In the genomic region with DNA sequence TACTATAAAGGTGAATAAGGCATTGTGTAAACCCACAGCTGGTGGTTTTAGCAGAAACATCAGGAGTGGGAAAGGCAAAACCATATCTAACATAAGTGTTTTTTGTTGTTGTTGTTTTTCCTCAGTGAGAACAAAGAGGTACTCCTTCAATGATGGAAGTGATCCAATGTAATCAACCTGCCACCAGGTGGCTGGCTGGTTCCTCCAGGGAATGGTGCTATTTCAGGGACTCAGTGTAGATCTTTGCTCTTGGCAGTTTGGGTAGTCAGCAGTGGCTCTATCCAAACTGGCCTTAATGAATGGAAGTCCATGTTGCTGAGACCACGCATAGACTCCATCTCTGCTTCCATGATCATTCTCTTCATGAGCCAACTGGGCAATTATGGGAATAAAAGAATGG, we compare ENCODE assay signal across 20 cellular contexts. TPM values are rescaled to one million over a fixed set of nuclear protein-coding genes. Genes with fewer than 3 reads are reported as not detected.
A peak's percentile ranks its signal among the peaks of the same experiment; 100 is the strongest.
DNase-seq lines count a peak whose midpoint lies in the region; ATAC-seq and TF ChIP-seq lines count a peak whose summit lies in the region.
"Had no signal": no experiment of that assay in that cellular context is flagged by ENCODE, and none has a peak within 500 bp of the region (broad histone marks: within the 10 kb centered on the region; RNA-seq: fewer than 3 reads in every experiment).

No MANE protein-coding gene starts in this region.

- no peak overlapping the region for H2AFZ ChIP-seq in PC-3 (ENCODE audit: low read length)
- H2AFZ ChIP-seq: parathyroid adenoma had no signal

- POLR2A ChIA-PET in PC-3 (lab: Charles Lee; ENCODE audit: unreplicated experiment): no interaction called here

- no peaks in the 10 kb centered on the region for H3K9me3 ChIP-seq in PC-3 (ENCODE audit: low read length)
- H3K9me3 ChIP-seq: tibial artery had no signal

- TF ChIP-seq CTCF in PC-3 (conservative IDR thresholded peaks at IDR 0.05; ENCODE audit: low read depth, low read length): peak; percentile 38
- peak; percentile 23 for TF ChIP-seq CTCF in mesothelial cell of epicardium (IDR thresholded peaks at IDR 0.05; ENCODE audit: unreplicated experiment)
- TF ChIP-seq CTCF in foreskin fibroblast (IDR thresholded peaks at IDR 0.05; ENCODE audit: low read depth, low read length): no peak

- peak; percentile 3 for DNase-seq in ELF-1 (ENCODE audit: low read depth, low spot score)
- peak; percentile 47 for DNase-seq in NCI-H1105 treated with DMSO at 0.1 percent for 48 hours (lab: John Stamatoyannopoulos, UW)
- DNase-seq in PC-3: peak; percentile 42
- DNase-seq in mesothelial cell of epicardium (ENCODE audit: low spot score in 2 of 2, unreplicated experiment in 2 of 2): no peak
- DNase-seq in foreskin fibroblast: no peak
- no peak for DNase-seq in SKM-1 treated with dmso at 0.1 percent for 144 hours (lab: John Stamatoyannopoulos, UW; ENCODE audit: unreplicated experiment)
- DNase-seq: activated CD4-positive, alpha-beta T cell treated with anti-CD3 and anti-CD28 coated beads for 36 hours; activated CD8-positive, alpha-beta memory T cell treated with anti-CD3 and anti-CD28 coated beads, Interleukin-2, amount 10 ng/mL, durations not matched to agents 7 days and 5 days; AML-193; GDM1; hippocampal formation; naive thymus-derived CD8-positive, alpha-beta T cell; stimulated activated CD4-positive, alpha-beta T cell treated with anti-CD3 and anti-CD28 coated beads, Interleukin-2, amount 100 ng/mL, for 24 hours; stimulated activated naive CD4-positive, alpha-beta T cell treated with Interleukin-2 at 50 U/mL for 16 hours; SW 1271; tibial artery had no signal

- no peak overlapping the region for H3K27ac Mint-ChIP-seq in mesothelial cell of epicardium
- H3K27ac Mint-ChIP-seq: activated CD4-positive, alpha-beta T cell treated with anti-CD3 and anti-CD28 coated beads for 36 hours; activated CD8-positive, alpha-beta memory T cell treated with anti-CD3 and anti-CD28 coated beads, Interleukin-2, amount 10 ng/mL, durations not matched to agents 7 days and 5 days; brain; naive thymus-derived CD8-positive, alpha-beta T cell had no signal

- H3K4me3 Mint-ChIP-seq in mesothelial cell of epicardium: no peak overlapping the region
- H3K4me3 Mint-ChIP-seq: activated CD4-positive, alpha-beta T cell treated with anti-CD3 and anti-CD28 coated beads for 36 hours; activated CD8-positive, alpha-beta memory T cell treated with anti-CD3 and anti-CD28 coated beads, Interleukin-2, amount 10 ng/mL, durations not matched to agents 7 days and 5 days; brain; naive thymus-derived CD8-positive, alpha-beta T cell had no signal

- H3K36me3 ChIP-seq in PC-3 (ENCODE audit: low read depth, low read length): no peaks in the 10 kb centered on the region
- H3K36me3 ChIP-seq: tibial artery had no signal

- no peak overlapping the region for H3K27ac ChIP-seq in PC-3 (ENCODE audit: low read length)
- H3K27ac ChIP-seq: HL-60, parathyroid adenoma, tibial artery had no signal

- H3K27me3 ChIP-seq in PC-3 (ENCODE audit: low read length): no peaks in the 10 kb centered on the region
- H3K27me3 ChIP-seq: tibial artery had no signal

- CTCF ChIA-PET in PC-3 (lab: Charles Lee): no interaction called here

- H3K4me1 ChIP-seq in PC-3 (ENCODE audit: insufficient read depth, low read length): no peaks in the 10 kb centered on the region
- H3K4me1 ChIP-seq: parathyroid adenoma, tibial artery had no signal

- no peaks in the 10 kb centered on the region for H3K4me1 Mint-ChIP-seq in mesothelial cell of epicardium
- H3K4me1 Mint-ChIP-seq: activated CD4-positive, alpha-beta T cell treated with anti-CD3 and anti-CD28 coated beads for 36 hours; activated CD8-positive, alpha-beta memory T cell treated with anti-CD3 and anti-CD28 coated beads, Interleukin-2, amount 10 ng/mL, durations not matched to agents 7 days and 5 days; brain; naive thymus-derived CD8-positive, alpha-beta T cell had no signal

- no peak overlapping the region for H3K4me2 ChIP-seq in PC-3 (ENCODE audit: low read length)

- intact Hi-C loops in PC-3 (cut with micrococcal nuclease): no loop called here

- no peaks in the 10 kb centered on the region for H3K9me3 Mint-ChIP-seq in mesothelial cell of epicardium
- H3K9me3 Mint-ChIP-seq: brain; naive thymus-derived CD8-positive, alpha-beta T cell had no signal

- H3K79me2 ChIP-seq in PC-3 (ENCODE audit: low read length): no peaks in the 10 kb centered on the region
- H3K79me2 ChIP-seq: parathyroid adenoma had no signal

- BruUV-seq in PC-3 (replicated peaks; lab: Mats Ljungman, UMichigan): no TSS peak

- H3K4me3 ChIP-seq in PC-3 (ENCODE audit: low read length) (no peak overlapping the region), foreskin fibroblast (ENCODE audit: low read depth in 1 of 2, low read length in 2 of 2) (no peak overlapping the region)
- H3K4me3 ChIP-seq: tibial artery had no signal

- no peak overlapping the region for H3K9ac ChIP-seq in PC-3 (ENCODE audit: low read length)
- H3K9ac ChIP-seq: parathyroid adenoma had no signal

- H3K36me3 Mint-ChIP-seq in mesothelial cell of epicardium: no peaks in the 10 kb centered on the region
- H3K36me3 Mint-ChIP-seq: activated CD8-positive, alpha-beta memory T cell treated with anti-CD3 and anti-CD28 coated beads, Interleukin-2, amount 10 ng/mL, durations not matched to agents 7 days and 5 days; brain; naive thymus-derived CD8-positive, alpha-beta T cell had no signal

- ATAC-seq in PC-3: no peak
- no peak for ATAC-seq in HG03378 (IDR thresholded peaks at IDR 0.05; ENCODE audit: unreplicated experiment)
- ATAC-seq: activated CD4-positive, alpha-beta T cell treated with anti-CD3 and anti-CD28 coated beads for 36 hours; activated CD8-positive, alpha-beta memory T cell treated with anti-CD3 and anti-CD28 coated beads, Interleukin-2, amount 10 ng/mL, durations not matched to agents 7 days and 5 days; naive thymus-derived CD8-positive, alpha-beta T cell had no signal

- H3K27me3 Mint-ChIP-seq in mesothelial cell of epicardium (ENCODE audit: low read depth): no peaks in the 10 kb centered on the region

- H3K9me2 ChIP-seq in PC-3 (replicated peaks; ENCODE audit: low read length): no peaks in the 10 kb centered on the region

- no peaks in the 10 kb centered on the region for H3F3A ChIP-seq in PC-3 (ENCODE audit: low read length, unreplicated experiment)

- H4K20me1 ChIP-seq in PC-3 (ENCODE audit: low read length): no peaks in the 10 kb centered on the region

RNA-seq across cellular contexts. Expression of a gene that starts 10.8 kb away (rescaled TPM):
- total RNA-seq in PC-3 (2014; rRNA removed) (1.5 and 2.1 TPM in 2 replicates), mesothelial cell of epicardium (1.5 to 1.6 TPM (median 1.6 TPM) in 3 replicates)
- total RNA-seq: activated CD4-positive, alpha-beta T cell treated with anti-CD3 and anti-CD28 coated beads for 36 hours; activated CD8-positive, alpha-beta memory T cell treated with anti-CD3 and anti-CD28 coated beads, Interleukin-2, amount 10 ng/mL, durations not matched to agents 7 days and 5 days; naive thymus-derived CD8-positive, alpha-beta T cell had no signal

Comparison
In these comparisons a context has a peak if more than half of its experiments do, and no peak if none do; other contexts are left out.
1. DNase-seq: peak in ELF-1 (single experiment), NCI-H1105 treated with DMSO at 0.1 percent for 48 hours (single experiment) and PC-3 (single experiment); none in mesothelial cell of epicardium (0 of 2), foreskin fibroblast (0 of 2) and SKM-1 treated with dmso at 0.1 percent for 144 hours (single experiment).